ENCODE assay signal across 1 cellular context in the genomic region with DNA sequence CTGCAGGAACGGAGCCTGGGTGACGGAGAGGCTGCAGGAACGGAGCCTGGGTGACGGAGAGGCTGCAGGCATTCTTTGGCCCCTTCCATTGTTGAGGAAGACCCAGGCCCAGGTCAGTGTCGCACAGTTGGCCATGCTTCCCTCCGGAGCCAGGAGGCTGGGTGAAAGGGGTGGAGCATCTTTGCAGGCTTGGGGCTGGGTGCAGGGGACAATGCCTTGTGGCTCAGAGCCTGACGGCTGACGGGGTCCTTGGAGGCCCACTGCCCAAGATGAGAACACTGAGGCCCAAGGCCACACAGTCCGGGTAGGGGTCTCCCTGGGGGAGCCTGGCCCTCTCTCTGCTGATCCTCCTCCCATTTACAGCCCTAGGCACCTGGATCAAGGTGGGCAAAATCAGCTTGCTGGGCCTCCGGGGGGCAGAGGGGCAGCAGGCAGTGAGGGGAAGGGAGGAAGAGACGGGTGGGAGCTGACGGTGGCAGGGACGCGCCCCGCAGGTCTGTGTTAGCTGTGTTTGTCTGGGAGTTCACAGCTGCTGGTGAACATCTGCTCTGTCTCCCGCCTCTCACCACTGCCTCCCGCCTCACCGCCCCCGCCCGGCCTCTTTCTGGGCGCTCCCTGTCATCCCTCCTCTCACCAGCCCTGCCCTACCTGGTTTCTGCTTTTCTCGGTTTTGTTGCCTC.
TF ChIP-seq lines count a peak whose summit lies in the region.

No MANE protein-coding gene starts in this region.

TF ChIP-seq in GM12878, 131 proteins besides CTCF, POLR2A, EP300 and RAD21:
- TF ChIP-seq NR2C1 (IDR thresholded peaks at IDR 0.05) (no peak), CREM (IDR thresholded peaks at IDR 0.05; ENCODE audit: low read depth) (no peak), LARP7 (IDR thresholded peaks at IDR 0.05) (no peak), HDAC2 (IDR thresholded peaks at IDR 0.05) (no peak), CHD2 (IDR thresholded peaks at IDR 0.05; ENCODE audit: borderline replicate concordance, low read depth, low read length) (no peak), SREBF2 (IDR thresholded peaks at IDR 0.05; ENCODE audit: low read length) (no peak), TCF7 (IDR thresholded peaks at IDR 0.05; ENCODE audit: borderline replicate concordance) (no peak), YY1 (IDR thresholded peaks at IDR 0.05; ENCODE audit: low read depth, low read length) (no peak), RAD51 (IDR thresholded peaks at IDR 0.05) (no peak), SPI1 (IDR thresholded peaks at IDR 0.05; ENCODE audit: borderline replicate concordance, insufficient read depth, low read depth, low read length) (no peak), ASH2L (IDR thresholded peaks at IDR 0.05; ENCODE audit: borderline replicate concordance, low read depth) (no peak), WRNIP1 (IDR thresholded peaks at IDR 0.05; ENCODE audit: borderline replicate concordance, low read depth, low read length) (no peak), EZH2 (IDR thresholded peaks at IDR 0.05; ENCODE audit: borderline replicate concordance, control insufficient read depth, low read depth, low read length) (no peak), DPF2 (IDR thresholded peaks at IDR 0.05) (no peak), BMI1 (IDR thresholded peaks at IDR 0.05; ENCODE audit: borderline replicate concordance) (no peak), ZNF622 (IDR thresholded peaks at IDR 0.05) (no peak)
- TF ChIP-seq, protein P1, sequence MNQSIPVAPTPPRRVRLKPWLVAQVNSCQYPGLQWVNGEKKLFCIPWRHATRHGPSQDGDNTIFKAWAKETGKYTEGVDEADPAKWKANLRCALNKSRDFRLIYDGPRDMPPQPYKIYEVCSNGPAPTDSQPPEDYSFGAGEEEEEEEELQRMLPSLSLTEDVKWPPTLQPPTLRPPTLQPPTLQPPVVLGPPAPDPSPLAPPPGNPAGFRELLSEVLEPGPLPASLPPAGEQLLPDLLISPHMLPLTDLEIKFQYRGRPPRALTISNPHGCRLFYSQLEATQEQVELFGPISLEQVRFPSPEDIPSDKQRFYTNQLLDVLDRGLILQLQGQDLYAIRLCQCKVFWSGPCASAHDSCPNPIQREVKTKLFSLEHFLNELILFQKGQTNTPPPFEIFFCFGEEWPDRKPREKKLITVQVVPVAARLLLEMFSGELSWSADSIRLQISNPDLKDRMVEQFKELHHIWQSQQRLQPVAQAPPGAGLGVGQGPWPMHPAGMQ (IDR thresholded peaks at IDR 0.05; ENCODE audit: borderline replicate concordance): no peak
- TF ChIP-seq, protein P2, sequence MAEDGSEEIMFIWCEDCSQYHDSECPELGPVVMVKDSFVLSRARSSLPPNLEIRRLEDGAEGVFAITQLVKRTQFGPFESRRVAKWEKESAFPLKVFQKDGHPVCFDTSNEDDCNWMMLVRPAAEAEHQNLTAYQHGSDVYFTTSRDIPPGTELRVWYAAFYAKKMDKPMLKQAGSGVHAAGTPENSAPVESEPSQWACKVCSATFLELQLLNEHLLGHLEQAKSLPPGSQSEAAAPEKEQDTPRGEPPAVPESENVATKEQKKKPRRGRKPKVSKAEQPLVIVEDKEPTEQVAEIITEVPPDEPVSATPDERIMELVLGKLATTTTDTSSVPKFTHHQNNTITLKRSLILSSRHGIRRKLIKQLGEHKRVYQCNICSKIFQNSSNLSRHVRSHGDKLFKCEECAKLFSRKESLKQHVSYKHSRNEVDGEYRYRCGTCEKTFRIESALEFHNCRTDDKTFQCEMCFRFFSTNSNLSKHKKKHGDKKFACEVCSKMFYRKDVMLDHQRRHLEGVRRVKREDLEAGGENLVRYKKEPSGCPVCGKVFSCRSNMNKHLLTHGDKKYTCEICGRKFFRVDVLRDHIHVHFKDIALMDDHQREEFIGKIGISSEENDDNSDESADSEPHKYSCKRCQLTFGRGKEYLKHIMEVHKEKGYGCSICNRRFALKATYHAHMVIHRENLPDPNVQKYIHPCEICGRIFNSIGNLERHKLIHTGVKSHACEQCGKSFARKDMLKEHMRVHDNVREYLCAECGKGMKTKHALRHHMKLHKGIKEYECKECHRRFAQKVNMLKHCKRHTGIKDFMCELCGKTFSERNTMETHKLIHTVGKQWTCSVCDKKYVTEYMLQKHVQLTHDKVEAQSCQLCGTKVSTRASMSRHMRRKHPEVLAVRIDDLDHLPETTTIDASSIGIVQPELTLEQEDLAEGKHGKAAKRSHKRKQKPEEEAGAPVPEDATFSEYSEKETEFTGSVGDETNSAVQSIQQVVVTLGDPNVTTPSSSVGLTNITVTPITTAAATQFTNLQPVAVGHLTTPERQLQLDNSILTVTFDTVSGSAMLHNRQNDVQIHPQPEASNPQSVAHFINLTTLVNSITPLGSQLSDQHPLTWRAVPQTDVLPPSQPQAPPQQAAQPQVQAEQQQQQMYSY (CRISPR knock-in tag; IDR thresholded peaks at IDR 0.05): no peak
- TF ChIP-seq, protein P3, sequence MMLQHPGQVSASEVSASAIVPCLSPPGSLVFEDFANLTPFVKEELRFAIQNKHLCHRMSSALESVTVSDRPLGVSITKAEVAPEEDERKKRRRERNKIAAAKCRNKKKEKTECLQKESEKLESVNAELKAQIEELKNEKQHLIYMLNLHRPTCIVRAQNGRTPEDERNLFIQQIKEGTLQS (IDR thresholded peaks at IDR 0.05; ENCODE audit: borderline replicate concordance, extremely low read depth, low read depth, low read length): no peak
- TF ChIP-seq, protein P4, sequence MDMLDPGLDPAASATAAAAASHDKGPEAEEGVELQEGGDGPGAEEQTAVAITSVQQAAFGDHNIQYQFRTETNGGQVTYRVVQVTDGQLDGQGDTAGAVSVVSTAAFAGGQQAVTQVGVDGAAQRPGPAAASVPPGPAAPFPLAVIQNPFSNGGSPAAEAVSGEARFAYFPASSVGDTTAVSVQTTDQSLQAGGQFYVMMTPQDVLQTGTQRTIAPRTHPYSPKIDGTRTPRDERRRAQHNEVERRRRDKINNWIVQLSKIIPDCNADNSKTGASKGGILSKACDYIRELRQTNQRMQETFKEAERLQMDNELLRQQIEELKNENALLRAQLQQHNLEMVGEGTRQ (IDR thresholded peaks at IDR 0.05; ENCODE audit: borderline replicate concordance, low read depth, low read length): no peak
